ENCODE assay signal across 9 cellular contexts in genomic region chr16:84647830-84648594, GRCh38. TPM values are rescaled to one million over a fixed set of nuclear protein-coding genes. Genes with fewer than 3 reads are reported as not detected.
DNase-seq lines count a peak whose midpoint lies in the region; ATAC-seq, FAIRE-seq and TF ChIP-seq lines count a peak whose summit lies in the region.
"Had no signal": no experiment of that assay in that cellular context is flagged by ENCODE, and none has a peak within 500 bp of the region (broad histone marks: within the 10 kb centered on the region; RNA-seq: fewer than 3 reads in every experiment).

Gene KLHL36, plus strand, starts transcription at chr16:84648511. Its CDS starts 2,357 bp downstream, at chr16:84650868.

- peak; percentile 91 for ATAC-seq in HCT116

- TF ChIP-seq CTCF in HCT116 (IDR thresholded peaks at IDR 0.05 in 2 of 3, conservative IDR thresholded peaks at IDR 0.05 in 1 of 3; ENCODE audit: borderline replicate concordance in 1 of 3, insufficient read depth in 1 of 3, low read depth in 2 of 3, low read length in 2 of 3) (no peak), endothelial cell of umbilical vein (IDR thresholded peaks at IDR 0.05; ENCODE audit: extremely low read depth in 1 of 2, insufficient read depth in 1 of 2, low read depth in 1 of 2, low read length in 2 of 2) (no peak)

- H3K9me3 ChIP-seq in HCT116 (ENCODE audit: control insufficient read depth in 1 of 2, insufficient read depth in 1 of 2, low read depth in 1 of 2, low read length in 2 of 2) (no peaks in the 10 kb centered on the region), endothelial cell of umbilical vein (replicated peaks; ENCODE audit: control insufficient read depth, insufficient read depth, low read length) (no peaks in the 10 kb centered on the region)

- POLR2A ChIA-PET in HCT116 (lab: Charles Lee) (interaction anchor here (0.6 kb wide), 1 partner anchor 31 kb away, joined by 3 read pairs; no protein-coding TSS in a partner anchor), endothelial cell of umbilical vein (lab: Charles Lee) (interaction anchor here (0.9 kb wide), 1 partner anchor 13 kb away, joined by 3 read pairs; no protein-coding TSS in a partner anchor)

- H3K4me2 ChIP-seq in HCT116 (ENCODE audit: low read length) = peak within 1 kb of the TSS; percentile 90
- H3K4me2 ChIP-seq in endothelial cell of umbilical vein (ENCODE audit: insufficient read depth, low read length) = peak within 1 kb of the TSS; percentile 74

- H3K4me1 ChIP-seq in HCT116 (ENCODE audit: control insufficient read depth in 1 of 2, insufficient read depth in 2 of 2, low read length in 2 of 2) = peaks cover 6 to 21% of the 10 kb centered on the region in 2 experiments; a peak in 3 of 4 replicates
- H3K4me1 ChIP-seq in endothelial cell of umbilical vein (ENCODE audit: control insufficient read depth, extremely low read depth, insufficient read depth, low read length) = peaks cover 9% of the 10 kb centered on the region

- peak; percentile 66 for DNase-seq in DMS 273 (lab: John Stamatoyannopoulos, UW; ENCODE audit: unreplicated experiment)
- no peak for DNase-seq in DMS 273 treated with DMSO at 0.1 percent for 48 hours (lab: John Stamatoyannopoulos, UW)
- no peak for DNase-seq in HCT116 (ENCODE audit: low read depth, low spot score)
- DNase-seq in NCI-H2227 (lab: John Stamatoyannopoulos, UW; ENCODE audit: unreplicated experiment) = peak; percentile 61
- peak; percentile 75 for DNase-seq in activated CD8-positive, alpha-beta memory T cell treated with anti-CD3 and anti-CD28 coated beads, Interleukin-2, amount 50 U/mL, for 4 hours
- DNase-seq in endothelial cell of umbilical vein (ENCODE audit: low read depth, low spot score) = peak; percentile 33
- peak; percentile 38 for DNase-seq in mucosa of gallbladder (ENCODE audit: low spot score)
- peak; percentile 66 for DNase-seq in stimulated activated CD8-positive, alpha-beta memory T cell treated with anti-CD3 and anti-CD28 coated beads, Interleukin-4, amount 100 ng/mL, for 24 hours (ENCODE audit: low read depth)

- no peaks in the 10 kb centered on the region for H3K27me3 ChIP-seq in HCT116 (ENCODE audit: insufficient read depth, low read length)
- H3K27me3 ChIP-seq in endothelial cell of umbilical vein (ENCODE audit: control insufficient read depth in 2 of 2, insufficient read depth in 2 of 2, low read length in 2 of 2) = peaks cover 3% of the 10 kb centered on the region in 2 experiments

- CTCF ChIA-PET in HCT116 (lab: Charles Lee) = interaction anchor here (1.5 to 1.7 kb wide), 2 partner anchors 24 to 25 kb away, joined by 5 to 6 read pairs; no protein-coding TSS in a partner anchor
- CTCF ChIA-PET in endothelial cell of umbilical vein (lab: Charles Lee) = interaction anchor here (1.0 to 2.0 kb wide), 11 partner anchors 10 to 323 kb away, joined by 3 to 15 read pairs (median 4); no protein-coding TSS in a partner anchor

- H3K27ac ChIP-seq in HCT116 (ENCODE audit: low read depth, low read length) (peak within 1 kb of the TSS; percentile 54; the same call in 1 of the 2 replicates), endothelial cell of umbilical vein (ENCODE audit: insufficient read depth, low read depth, low read length) (no peak within 1 kb of the TSS)

- no peaks in the 10 kb centered on the region for H3K9me2 ChIP-seq in HCT116 (ENCODE audit: insufficient read depth)

- H2AFZ ChIP-seq in HCT116 (ENCODE audit: low read depth, low read length, poor library complexity, severe bottlenecking) (peak within 1 kb of the TSS; percentile 69), endothelial cell of umbilical vein (ENCODE audit: low read depth, low read length) (peak within 1 kb of the TSS; percentile 99)

- TF ChIP-seq POLR2A in HCT116 (IDR thresholded peaks at IDR 0.05; ENCODE audit: borderline replicate concordance, extremely low read depth, insufficient read depth, insufficient read length) (no peak), endothelial cell of umbilical vein (IDR thresholded peaks at IDR 0.05; ENCODE audit: low read depth, low read length) (peak; percentile 43)

- BruUV-seq in HCT116 (replicated peaks; lab: Mats Ljungman, UMichigan) = no TSS peak
- no TSS peak for BruUV-seq in endothelial cell of umbilical vein (replicated peaks; lab: Mats Ljungman, UMichigan)

- H3K9ac ChIP-seq in HCT116 (ENCODE audit: low read length) (peak within 1 kb of the TSS; percentile 79), endothelial cell of umbilical vein (replicated peaks; ENCODE audit: extremely low read depth, insufficient read depth, low read length) (peak within 1 kb of the TSS; percentile 43)

- peaks cover 4% of the 10 kb centered on the region in 2 experiments; a peak in 2 of 4 replicates for H3K36me3 ChIP-seq in HCT116 (ENCODE audit: control insufficient read depth in 1 of 2, insufficient read depth in 2 of 2, low read length in 2 of 2)
- peaks cover 0 to 7% of the 10 kb centered on the region in 2 experiments for H3K36me3 ChIP-seq in endothelial cell of umbilical vein (ENCODE audit: control insufficient read depth in 2 of 2, extremely low read depth in 1 of 2, insufficient read depth in 2 of 2, low read length in 2 of 2)

- H3K79me2 ChIP-seq in HCT116 (ENCODE audit: insufficient read depth, low read length) (peaks cover 15% of the 10 kb centered on the region), endothelial cell of umbilical vein (ENCODE audit: control insufficient read depth, insufficient read depth, low read length) (no peaks in the 10 kb centered on the region)

- FAIRE-seq in endothelial cell of umbilical vein (lab: Jason Lieb, UNC) = peak; percentile 43
- FAIRE-seq: A204.1 had no signal

- RAD21 ChIA-PET in HCT116 (lab: Charles Lee; ENCODE audit: low non-redundant PET in 1 of 2, low total read pairs in 2 of 2, uncharacterized antibody in 2 of 2, unreplicated experiment in 2 of 2) = interaction anchor here in 1 of 2 experiments (0.6 kb wide), 1 partner anchor 141 kb away, joined by 4 read pairs; no protein-coding TSS in a partner anchor

- intact Hi-C loops in HCT116 (cut with micrococcal nuclease) = no loop called here
- intact Hi-C loops in endothelial cell of umbilical vein (cut with micrococcal nuclease) = loop anchor here (2.0 kb wide), 1 partner anchor 25 kb away; no protein-coding TSS in a partner anchor

- H3K9me1 ChIP-seq in endothelial cell of umbilical vein (replicated peaks; ENCODE audit: control insufficient read depth, extremely low read depth, insufficient read depth, low read length) = no peaks in the 10 kb centered on the region

- TF ChIP-seq RAD21 in HCT116 (IDR thresholded peaks at IDR 0.05; ENCODE audit: low read depth) = no peak

- dilution Hi-C loops in endothelial cell of umbilical vein (cut with MboI; ENCODE audit: extremely low pct_ligation_motif_present, low sequenced_read_pairs) = no loop called here

- H3K4me3 ChIP-seq in HCT116 (replicated peaks in 1 of 2; ENCODE audit: low read depth in 1 of 2, low read length in 2 of 2) (peak within 1 kb of the TSS; percentile 85 to 86), endothelial cell of umbilical vein (replicated peaks in 1 of 3; ENCODE audit: insufficient read depth in 1 of 3, low read depth in 1 of 3, low read length in 3 of 3) (peak within 1 kb of the TSS; percentile 32 to 65 (median 40))

- H4K20me1 ChIP-seq in HCT116 (ENCODE audit: insufficient read depth) (no peaks in the 10 kb centered on the region), endothelial cell of umbilical vein (replicated peaks; ENCODE audit: control insufficient read depth, extremely low read depth, insufficient read depth, low read length) (no peaks in the 10 kb centered on the region)

TF ChIP-seq in HCT116, 20 proteins besides CTCF, POLR2A, EP300 and RAD21 (continues in another document):
- TF ChIP-seq ATF3 (IDR thresholded peaks at IDR 0.05) (no peak), ZFX (IDR thresholded peaks at IDR 0.05) (no peak), POLR2AphosphoS5 (IDR thresholded peaks at IDR 0.05; ENCODE audit: low read depth, low read length) (peak; percentile 74), YY1 (IDR thresholded peaks at IDR 0.05; ENCODE audit: extremely low read depth, insufficient replicate concordance, low read depth, low read length) (peak; percentile 85), TCF7L2 (IDR thresholded peaks at IDR 0.05; ENCODE audit: borderline replicate concordance, extremely low read depth, insufficient read depth, insufficient read length) (no peak), EGR1 (IDR thresholded peaks at IDR 0.05; ENCODE audit: low read depth) (peak; percentile 33; the same call in 1 of the 2 replicates), SP1 (IDR thresholded peaks at IDR 0.05; ENCODE audit: low read depth) (no peak)

TF ChIP-seq in endothelial cell of umbilical vein, 7 proteins besides CTCF, POLR2A, EP300 and RAD21:
- TF ChIP-seq POLR2AphosphoS5 (IDR thresholded peaks at IDR 0.05; ENCODE audit: insufficient read depth, low read depth, low read length) = peak; percentile 43
- TF ChIP-seq FOS (IDR thresholded peaks at IDR 0.05; ENCODE audit: borderline replicate concordance, insufficient read depth, low read length) = no peak
- TF ChIP-seq MAX (IDR thresholded peaks at IDR 0.05; ENCODE audit: insufficient read depth, insufficient read length) = no peak
- TF ChIP-seq EZH2 (IDR thresholded peaks at IDR 0.05; ENCODE audit: borderline replicate concordance, low read depth, low read length, severe bottlenecking) = no peak
- no peak for TF ChIP-seq JUN (IDR thresholded peaks at IDR 0.05; ENCODE audit: borderline replicate concordance, insufficient read depth, insufficient read length, low read depth)

RNA-seq across cellular contexts. Expression of gene KLHL36, which starts in this region (rescaled TPM):
- total RNA-seq in HCT116 (2021; ENCODE audit: unreplicated experiment) = 79.0 TPM
- polyA plus RNA-seq in HCT116 (2012) = 43.7 and 54.3 TPM in 2 replicates
- total RNA-seq in endothelial cell of umbilical vein = 33.3 and 38.8 TPM in 2 replicates
- polyA plus RNA-seq in endothelial cell of umbilical vein = 31.3 and 36.4 TPM in 2 replicates
- polyA plus RNA-seq in endothelial cell of umbilical vein (2011; cell fraction: cytosol; rRNA removed) = 18.3 and 23.5 TPM in 2 replicates
- 60.0 and 67.8 TPM in 2 replicates for polyA plus RNA-seq in endothelial cell of umbilical vein (2011; cell fraction: nucleus; rRNA removed)
- polyA plus RNA-seq in endothelial cell of umbilical vein (2012) = 17.6 and 24.1 TPM in 2 replicates
- polyA minus RNA-seq in endothelial cell of umbilical vein = 44.8 and 47.5 TPM in 2 replicates
- polyA minus RNA-seq in endothelial cell of umbilical vein (2011; cell fraction: cytosol; rRNA and poly(A)+ RNA removed) = 13.3 TPM
- polyA minus RNA-seq in endothelial cell of umbilical vein (2011; cell fraction: nucleus; rRNA and poly(A)+ RNA removed) = 28.2 and 33.0 TPM in 2 replicates
- 76.2 TPM for total RNA-seq in mucosa of gallbladder

Comparison
In these comparisons a context has a peak if more than half of its experiments do, and no peak if none do; other contexts are left out.
1. DNase-seq: peak in DMS 273 (single experiment), NCI-H2227 (single experiment), activated CD8-positive, alpha-beta memory T cell treated with anti-CD3 and anti-CD28 coated beads, Interleukin-2, amount 50 U/mL, for 4 hours (single experiment), endothelial cell of umbilical vein (single experiment), mucosa of gallbladder (single experiment) and stimulated activated CD8-positive, alpha-beta memory T cell treated with anti-CD3 and anti-CD28 coated beads, Interleukin-4, amount 100 ng/mL, for 24 hours (single experiment); none in DMS 273 treated with DMSO at 0.1 percent for 48 hours (single experiment) and HCT116 (single experiment).